Comparison of ENCODE assay signal across 24 cellular contexts in genomic region chr5:93902288-93902687, GRCh38.
DNase-seq lines count a peak whose midpoint lies in the region; ATAC-seq and TF ChIP-seq lines count a peak whose summit lies in the region.
"Had no signal": no experiment of that assay in that cellular context is flagged by ENCODE, and none has a peak within 500 bp of the region (broad histone marks: within the 10 kb centered on the region; RNA-seq: fewer than 3 reads in every experiment).

No MANE protein-coding gene starts in this region.

- no peaks in the 10 kb centered on the region for H3K9me3 Mint-ChIP-seq in activated T-cell treated with anti-CD3 and anti-CD28 coated beads, Interleukin-2, amount 50 U/mL, for 72 hours
- H3K9me3 Mint-ChIP-seq: CD8-positive, alpha-beta memory T cell had no signal

- no peaks in the 10 kb centered on the region for H3K4me1 ChIP-seq in esophagus muscularis mucosa

- no peaks in the 10 kb centered on the region for H3K27me3 Mint-ChIP-seq in activated T-cell treated with anti-CD3 and anti-CD28 coated beads, Interleukin-2, amount 50 U/mL, for 72 hours (ENCODE audit: low read depth)
- H3K27me3 Mint-ChIP-seq: B cell; CD8-positive, alpha-beta memory T cell had no signal

- DNase-seq in DMS53 (lab: John Stamatoyannopoulos, UW) = peak; percentile 80
- no peak for DNase-seq in DMS53 treated with DMSO at 0.1 percent for 48 hours (lab: John Stamatoyannopoulos, UW; ENCODE audit: unreplicated experiment)
- DNase-seq in activated T-cell treated with anti-CD3 and anti-CD28 coated beads, Interleukin-2, amount 50 U/mL, for 72 hours = no peak
- no peak for DNase-seq in activated T-cell treated with anti-CD3 and anti-CD28 coated beads for 4 hours
- no peak for DNase-seq in left colon
- no peak for DNase-seq in glomerular visceral epithelial cell (ENCODE audit: extremely low spot score)
- DNase-seq in retina = no peak
- DNase-seq in esophagus muscularis mucosa (ENCODE audit: extremely low spot score) = no peak
- DNase-seq: Calu3; CD8-positive, alpha-beta memory T cell; H7; KG1; MM.1S; NCI-H1048; NCI-H1436 treated with DMSO at 0.1 percent for 48 hours; NCI-H2081 treated with DMSO at 0.1 percent for 48 hours; NCI-H446 treated with DMSO at 0.1 percent for 48 hours; NCI-H526; OCI-M1; SIG-M5 had no signal

- H3K36me3 Mint-ChIP-seq in activated T-cell treated with anti-CD3 and anti-CD28 coated beads, Interleukin-2, amount 50 U/mL, for 72 hours (ENCODE audit: insufficient read depth in 2 of 2) = no peaks in the 10 kb centered on the region

- H3K9me3 ChIP-seq in esophagus muscularis mucosa = no peaks in the 10 kb centered on the region

- intact Hi-C loops in left colon (cut with DNase I, micrococcal nuclease) (no loop called here), esophagus muscularis mucosa (cut with DNase I) (no loop called here)

- H3K4me3 Mint-ChIP-seq in activated T-cell treated with anti-CD3 and anti-CD28 coated beads, Interleukin-2, amount 50 U/mL, for 72 hours = no peak overlapping the region
- H3K4me3 Mint-ChIP-seq: B cell; CD8-positive, alpha-beta memory T cell had no signal

- no peaks in the 10 kb centered on the region for H3K27me3 ChIP-seq in esophagus muscularis mucosa

- peak overlapping the region; percentile 42 for H3K27ac Mint-ChIP-seq in activated T-cell treated with anti-CD3 and anti-CD28 coated beads, Interleukin-2, amount 50 U/mL, for 72 hours
- H3K27ac Mint-ChIP-seq: B cell had no signal

- H3K4me3 ChIP-seq in esophagus muscularis mucosa = no peak overlapping the region
- H3K4me3 ChIP-seq: SK-N-MC had no signal

- no peaks in the 10 kb centered on the region for H3K36me3 ChIP-seq in esophagus muscularis mucosa

- ATAC-seq in activated T-cell treated with anti-CD3 and anti-CD28 coated beads, Interleukin-2, amount 50 U/mL, for 72 hours (replicated peaks in 1 of 2) = no peak
- ATAC-seq in left colon = peak; percentile 37

- no peak for TF ChIP-seq CTCF in esophagus muscularis mucosa (IDR thresholded peaks at IDR 0.05)

- WGBS in esophagus muscularis mucosa = 83% methylated on average over 2 of the region's 2 CpGs

- TF ChIP-seq POLR2A in esophagus muscularis mucosa (IDR thresholded peaks at IDR 0.05; ENCODE audit: low read depth) = no peak

- TF ChIP-seq EP300 in esophagus muscularis mucosa (IDR thresholded peaks at IDR 0.05) = no peak

- no peak overlapping the region for H3K27ac ChIP-seq in esophagus muscularis mucosa (replicated peaks in 1 of 4)
- H3K27ac ChIP-seq: 22Rv1, C4-2B, SK-N-MC had no signal

- H3K4me1 Mint-ChIP-seq in activated T-cell treated with anti-CD3 and anti-CD28 coated beads, Interleukin-2, amount 50 U/mL, for 72 hours (ENCODE audit: low read depth) = no peaks in the 10 kb centered on the region
- H3K4me1 Mint-ChIP-seq: B cell; CD8-positive, alpha-beta memory T cell had no signal
